Comparison of ENCODE assay signal across 17 cellular contexts in the genomic region with DNA sequence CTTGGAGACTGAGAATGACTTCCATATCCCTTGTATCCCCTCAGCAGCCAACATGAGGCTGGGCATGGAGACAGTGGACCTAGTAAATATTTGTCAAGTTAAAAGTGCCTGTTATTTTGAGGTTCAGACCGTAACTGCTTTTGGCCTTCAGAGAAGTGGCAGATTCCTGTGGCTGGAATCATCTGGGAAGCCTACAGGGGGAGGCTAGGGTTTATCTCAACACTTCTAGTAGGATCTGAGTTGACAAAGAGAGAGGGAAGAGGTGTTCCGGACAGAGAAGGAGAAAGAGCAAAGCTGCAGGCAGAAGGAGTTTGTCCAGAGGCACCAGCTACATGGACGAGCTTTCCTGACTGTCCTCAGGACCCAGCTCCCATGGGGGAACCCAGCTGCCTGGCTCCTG. TPM values are rescaled to one million over a fixed set of nuclear protein-coding genes. Genes with fewer than 3 reads are reported as not detected.
DNase-seq lines count a peak whose midpoint lies in the region; ATAC-seq and TF ChIP-seq lines count a peak whose summit lies in the region.
"Had no signal": no experiment of that assay in that cellular context is flagged by ENCODE, and none has a peak within 500 bp of the region (broad histone marks: within the 10 kb centered on the region; RNA-seq: fewer than 3 reads in every experiment).

No MANE protein-coding gene starts in this region.

- no peaks in the 10 kb centered on the region for H3K36me3 ChIP-seq in GM23248 (ENCODE audit: low read depth)
- H3K36me3 ChIP-seq in esophagus squamous epithelium: no peaks in the 10 kb centered on the region
- no peaks in the 10 kb centered on the region for H3K36me3 ChIP-seq in prostate gland
- no peaks in the 10 kb centered on the region for H3K36me3 ChIP-seq in upper lobe of right lung
- no peaks in the 10 kb centered on the region for H3K36me3 ChIP-seq in GM23338 (ENCODE audit: insufficient read depth)
- H3K36me3 ChIP-seq: BE2C had no signal

- H3K4me2 ChIP-seq in GM23248 (ENCODE audit: unreplicated experiment) (no peak overlapping the region), GM23338 (no peak overlapping the region)

- no peaks in the 10 kb centered on the region; the same call in 2 of the 3 replicates for H3K36me3 Mint-ChIP-seq in GM23338 (ENCODE audit: low read depth)

- no peaks in the 10 kb centered on the region for H3K9me3 Mint-ChIP-seq in GM23338
- H3K9me3 Mint-ChIP-seq: CD4-positive, alpha-beta T cell had no signal

- TF ChIP-seq CTCF in esophagus squamous epithelium (IDR thresholded peaks at IDR 0.05): no peak
- TF ChIP-seq CTCF in prostate gland (IDR thresholded peaks at IDR 0.05): no peak
- no peak for TF ChIP-seq CTCF in upper lobe of right lung (IDR thresholded peaks at IDR 0.05)
- TF ChIP-seq CTCF in GM23338 (conservative IDR thresholded peaks at IDR 0.05; ENCODE audit: low read depth in 2 of 2): no peak

- H4K20me1 ChIP-seq in GM23248 (ENCODE audit: insufficient read depth) (no peaks in the 10 kb centered on the region), GM23338 (replicated peaks; ENCODE audit: insufficient read depth) (no peaks in the 10 kb centered on the region)

- H3K27ac ChIP-seq in GM23248: no peak overlapping the region
- H3K27ac ChIP-seq in esophagus squamous epithelium: peak overlapping the region; percentile 10 to 78 (median 50)
- H3K27ac ChIP-seq in prostate gland: peak overlapping the region; percentile 10 to 16
- peak overlapping the region; percentile 42 for H3K27ac ChIP-seq in upper lobe of right lung
- H3K27ac ChIP-seq in GM23338 (ENCODE audit: low read depth): no peak overlapping the region

- no peaks in the 10 kb centered on the region for H3K9me2 ChIP-seq in GM23248 (ENCODE audit: insufficient read depth)
- 0 out of 2 replicates have a peak, but pooled peaks cover 4% of the 10 kb centered on the region for H3K9me2 ChIP-seq in GM23338 (ENCODE audit: insufficient read depth)

- H3K4me1 ChIP-seq in GM23248 (ENCODE audit: insufficient read depth) (peaks cover 18% of the 10 kb centered on the region), esophagus squamous epithelium (peaks cover 0 to 21% (median 13%) of the 10 kb centered on the region in 3 donors), prostate gland (replicated peaks) (no peaks in the 10 kb centered on the region), upper lobe of right lung (peaks cover 8% of the 10 kb centered on the region), GM23338 (ENCODE audit: insufficient read depth) (no peaks in the 10 kb centered on the region)
- H3K4me1 ChIP-seq: BE2C had no signal

- intact Hi-C loops in esophagus squamous epithelium (cut with DNase I) (no loop called here), prostate gland (cut with DNase I) (no loop called here), upper lobe of right lung (cut with DNase I) (no loop called here)

- no peak overlapping the region for H3K9ac ChIP-seq in GM23248

- H3K9me3 ChIP-seq in GM23248 (ENCODE audit: low read depth) (no peaks in the 10 kb centered on the region), esophagus squamous epithelium (no peaks in the 10 kb centered on the region), prostate gland (no peaks in the 10 kb centered on the region), upper lobe of right lung (no peaks in the 10 kb centered on the region)
- H3K9me3 ChIP-seq: BE2C had no signal

- TF ChIP-seq POLR2A in esophagus squamous epithelium (IDR thresholded peaks at IDR 0.05): no peak
- TF ChIP-seq POLR2A in prostate gland (IDR thresholded peaks at IDR 0.05): no peak

- no peak overlapping the region for H3K27ac Mint-ChIP-seq in GM23338
- H3K27ac Mint-ChIP-seq: CD4-positive, alpha-beta T cell had no signal

- no peak overlapping the region for H2AFZ ChIP-seq in GM23248
- no peak overlapping the region for H2AFZ ChIP-seq in GM23338

- H3F3A ChIP-seq in GM23248 (ENCODE audit: insufficient read depth) (peaks cover 6% of the 10 kb centered on the region; the same call in 1 of the 2 replicates), GM23338 (replicated peaks; ENCODE audit: low read depth) (no peaks in the 10 kb centered on the region)

- H3K4me3 Mint-ChIP-seq in GM23338: no peak overlapping the region
- H3K4me3 Mint-ChIP-seq: CD4-positive, alpha-beta T cell had no signal

- no peak for ATAC-seq in upper lobe of right lung
- ATAC-seq in GM21576 (IDR thresholded peaks at IDR 0.05; ENCODE audit: unreplicated experiment): no peak
- no peak for ATAC-seq in GM23338
- ATAC-seq: HCT116, Panc1 had no signal

- no peaks in the 10 kb centered on the region for H3K4me1 Mint-ChIP-seq in GM23338

- DNase-seq in GM23248: peak; percentile 29
- DNase-seq in esophagus squamous epithelium (lab: John Stamatoyannopoulos, UW): no peak
- no peak for DNase-seq in prostate gland (ENCODE audit: low spot score)
- DNase-seq in upper lobe of right lung: no peak
- no peak for DNase-seq in NCI-H510A treated with DMSO at 0.1 percent for 48 hours (lab: John Stamatoyannopoulos, UW)
- DNase-seq in GM23338 (ENCODE audit: low spot score): no peak
- DNase-seq: ACHN; BE2C; CD4-positive, alpha-beta T cell; KBM-7; NCI-H1417 treated with DMSO at 0.1 percent for 48 hours; NCI-H2029; NCI-H2171 treated with DMSO at 0.1 percent for 48 hours; NCI-H82 had no signal

- H3K27me3 Mint-ChIP-seq in GM23338 (ENCODE audit: insufficient read depth, low read depth, poor library complexity): peaks cover 2% of the 10 kb centered on the region

- H3K79me2 ChIP-seq in GM23248 (ENCODE audit: insufficient read depth) (no peaks in the 10 kb centered on the region), GM23338 (replicated peaks; ENCODE audit: insufficient read depth) (no peaks in the 10 kb centered on the region)

- in situ Hi-C loops in GM23248 (cut with MboI): no loop called here

- WGBS in GM23248 (ENCODE audit: low coverage in 1 of 2, low lambda C conversion rate in 2 of 2, missing lambda C conversion rate in 2 of 2), 2 experiments: 10 to 11% methylated on average over 3 of the region's 3 CpGs
- 51 to 73% methylated on average over 2 to 3 of the region's 3 CpGs for WGBS in esophagus squamous epithelium, 2 donors
- 53% methylated on average over 3 of the region's 3 CpGs for WGBS in prostate gland

- H3K4me3 ChIP-seq in GM23248 (no peak overlapping the region), esophagus squamous epithelium (no peak overlapping the region), prostate gland (no peak overlapping the region), upper lobe of right lung (no peak overlapping the region), GM23338 (no peak overlapping the region)

- 0 out of 2 replicates have a peak, but pooled peaks cover 3% of the 10 kb centered on the region for H3K27me3 ChIP-seq in GM23248 (replicated peaks; ENCODE audit: insufficient read depth)
- no peaks in the 10 kb centered on the region for H3K27me3 ChIP-seq in esophagus squamous epithelium
- no peaks in the 10 kb centered on the region for H3K27me3 ChIP-seq in prostate gland (replicated peaks; ENCODE audit: insufficient read depth)
- no peaks in the 10 kb centered on the region for H3K27me3 ChIP-seq in upper lobe of right lung
- no peaks in the 10 kb centered on the region for H3K27me3 ChIP-seq in GM23338 (ENCODE audit: insufficient read depth)
- H3K27me3 ChIP-seq: BE2C had no signal

TF ChIP-seq in GM23338, 12 proteins besides CTCF, POLR2A, EP300 and RAD21 (continues in another document):
- TF ChIP-seq EZH2 (IDR thresholded peaks at IDR 0.05; ENCODE audit: low read depth, unreplicated experiment) (no peak), STAT1 (IDR thresholded peaks at IDR 0.05; ENCODE audit: unreplicated experiment) (no peak), ZNF331 (CRISPR knock-in tag; IDR thresholded peaks at IDR 0.05; ENCODE audit: low read depth) (no peak), NANOG (IDR thresholded peaks at IDR 0.05; ENCODE audit: borderline replicate concordance) (no peak), EZH2phosphoT487 (IDR thresholded peaks at IDR 0.05; ENCODE audit: unreplicated experiment) (no peak), ETS1 (IDR thresholded peaks at IDR 0.05) (no peak), JUNB (IDR thresholded peaks at IDR 0.05; ENCODE audit: unreplicated experiment) (no peak)

RNA-seq across cellular contexts. Expression of gene SLC14A2, which starts 27.0 kb away (rescaled TPM):
- total RNA-seq in GM23248 (2014; rRNA removed; shearing (Covaris generic)): 0.13 and 0.43 TPM in 2 replicates
- polyA plus RNA-seq in GM23248 (2016; fragmentation: Nextera tagmentation; extraction: Ambion mirVana) (0.18 TPM in 1 of 2 replicates, not detected in the other), GM23338 (2016; fragmentation: Nextera tagmentation; extraction: Ambion mirVana) (not detected in 2 replicates)
- total RNA-seq in esophagus squamous epithelium (not detected), prostate gland (1 to 10 TPM in 1 of 2 donors, under 1 TPM in 1; 0.05 to 1.7 TPM), upper lobe of right lung (not detected)
- total RNA-seq in GM23338 (2014; rRNA removed; shearing (Covaris generic)): 0.04 and 0.24 TPM in 2 replicates
- total RNA-seq: CD4-positive, alpha-beta T cell had no signal

Comparison
In these comparisons a context has a peak if more than half of its experiments do, and no peak if none do; other contexts are left out.
1. H3K27ac ChIP-seq: peak in esophagus squamous epithelium (4 of 4), prostate gland (2 of 2) and upper lobe of right lung (single experiment); none in GM23248 (single experiment) and GM23338 (single experiment).